In genomic region chr19:37977391-37977790, GRCh38 we compare ENCODE assay signal across 15 cellular contexts.
A peak's percentile ranks its signal among the peaks of the same experiment; 100 is the strongest.
DNase-seq lines count a peak whose midpoint lies in the region; ATAC-seq and TF ChIP-seq lines count a peak whose summit lies in the region.
"Had no signal": no experiment of that assay in that cellular context is flagged by ENCODE, and none has a peak within 500 bp of the region (broad histone marks: within the 10 kb centered on the region; RNA-seq: fewer than 3 reads in every experiment).

No MANE protein-coding gene starts in this region.

- POLR2A ChIA-PET in Caco-2 (lab: Charles Lee) = no interaction called here

- H3K4me1 ChIP-seq in Caco-2 (peaks cover 43% of the 10 kb centered on the region), SJSA1 (replicated peaks) (peaks cover 73% of the 10 kb centered on the region), fibroblast of lung (ENCODE audit: control insufficient read depth, extremely low read depth, insufficient read depth, low read length) (peaks cover 2% of the 10 kb centered on the region)

- no peaks in the 10 kb centered on the region for H3K9me3 ChIP-seq in Caco-2
- H3K9me3 ChIP-seq in SJSA1 (replicated peaks) = no peaks in the 10 kb centered on the region
- no peaks in the 10 kb centered on the region for H3K9me3 ChIP-seq in fibroblast of lung (ENCODE audit: control insufficient read depth, insufficient read depth, low read depth, low read length)

- H3K9ac ChIP-seq in fibroblast of lung (ENCODE audit: insufficient read depth, low read length) = no peak overlapping the region

- DNase-seq in Caco-2 = no peak
- DNase-seq in SJSA1 (ENCODE audit: low read depth in 1 of 2, low spot score in 2 of 2) = no peak
- DNase-seq in fibroblast of lung (ENCODE audit: low read depth in 2 of 2) = no peak
- DNase-seq in posterior vena cava (ENCODE audit: low spot score) = peak; percentile 46
- no peak for DNase-seq in RKO (ENCODE audit: low spot score)
- DNase-seq in NCI-H2171 treated with DMSO at 0.1 percent for 48 hours (lab: John Stamatoyannopoulos, UW) = no peak
- no peak for DNase-seq in DMS79 (lab: John Stamatoyannopoulos, UW)
- DNase-seq: activated CD4-positive, alpha-beta T cell treated with anti-CD3 and anti-CD28 coated beads, Interleukin-2, amount 50 U/mL, for 4 hours; activated naive CD4-positive, alpha-beta T cell treated with anti-CD3 and anti-CD28 coated beads, Interleukin-2, amount 10 ng/mL, durations not matched to agents 7 days and 5 days; activated T-cell treated with anti-CD3 and anti-CD28 coated beads, Interleukin-2, amount 50 U/mL, for 1 hour; erythroblast; MV-4-11; NCI-H2081 had no signal

- no peaks in the 10 kb centered on the region for H4K20me1 ChIP-seq in fibroblast of lung (ENCODE audit: control insufficient read depth, extremely low read depth, insufficient read depth, low read length)

- peaks cover 63% of the 10 kb centered on the region for H3K36me3 Mint-ChIP-seq in Caco-2 (ENCODE audit: insufficient read depth, unreplicated experiment)

- H3K27ac Mint-ChIP-seq in Caco-2 (ENCODE audit: unreplicated experiment) = peak overlapping the region; percentile 35
- H3K27ac Mint-ChIP-seq: activated naive CD4-positive, alpha-beta T cell treated with anti-CD3 and anti-CD28 coated beads, Interleukin-2, amount 10 ng/mL, durations not matched to agents 7 days and 5 days had no signal

- CTCF ChIA-PET in Caco-2 (lab: Charles Lee) = no interaction called here

- peaks cover 23% of the 10 kb centered on the region for H3K4me1 Mint-ChIP-seq in Caco-2 (ENCODE audit: low read depth, unreplicated experiment)
- H3K4me1 Mint-ChIP-seq: activated naive CD4-positive, alpha-beta T cell treated with anti-CD3 and anti-CD28 coated beads, Interleukin-2, amount 10 ng/mL, durations not matched to agents 7 days and 5 days had no signal

- no peak overlapping the region for H3K4me2 ChIP-seq in fibroblast of lung (ENCODE audit: extremely low read depth, insufficient read depth, low read length)

- H3K36me3 ChIP-seq in Caco-2 (ENCODE audit: control insufficient read depth, insufficient read depth, low read length) = no peaks in the 10 kb centered on the region; the same call in none of the 2 replicates
- peaks cover 9% of the 10 kb centered on the region; the same call in 1 of the 2 replicates for H3K36me3 ChIP-seq in SJSA1
- no peaks in the 10 kb centered on the region for H3K36me3 ChIP-seq in fibroblast of lung (ENCODE audit: control insufficient read depth, insufficient read depth, low read length)

- no peaks in the 10 kb centered on the region for H3K27me3 Mint-ChIP-seq in Caco-2 (ENCODE audit: insufficient read depth, unreplicated experiment)
- H3K27me3 Mint-ChIP-seq: activated naive CD4-positive, alpha-beta T cell treated with anti-CD3 and anti-CD28 coated beads, Interleukin-2, amount 10 ng/mL, durations not matched to agents 7 days and 5 days had no signal

- H3K4me3 Mint-ChIP-seq in Caco-2 (ENCODE audit: unreplicated experiment) = no peak overlapping the region
- H3K4me3 Mint-ChIP-seq: activated naive CD4-positive, alpha-beta T cell treated with anti-CD3 and anti-CD28 coated beads, Interleukin-2, amount 10 ng/mL, durations not matched to agents 7 days and 5 days had no signal

- H3K4me3 ChIP-seq in Caco-2 (ENCODE audit: low read depth, low read length) (no peak overlapping the region), SJSA1 (no peak overlapping the region), fibroblast of lung (replicated peaks in 1 of 4; ENCODE audit: control extremely low read depth in 1 of 4, insufficient read depth in 1 of 4, low read depth in 3 of 4, low read length in 4 of 4) (no peak overlapping the region)
- H3K4me3 ChIP-seq: coronary artery had no signal

- peaks cover 8% of the 10 kb centered on the region for H3K79me2 ChIP-seq in fibroblast of lung (ENCODE audit: control insufficient read depth, insufficient read depth, low read length)

- no peak for ATAC-seq in HG03378 (IDR thresholded peaks at IDR 0.05; ENCODE audit: unreplicated experiment)

- H3K27me3 ChIP-seq in Caco-2 (replicated peaks; ENCODE audit: control insufficient read depth, insufficient read depth, low read length) = no peaks in the 10 kb centered on the region
- H3K27me3 ChIP-seq in SJSA1 (replicated peaks) = no peaks in the 10 kb centered on the region
- no peaks in the 10 kb centered on the region for H3K27me3 ChIP-seq in fibroblast of lung (ENCODE audit: control insufficient read depth, insufficient read depth, low read length)

- TF ChIP-seq CTCF in Caco-2 (IDR thresholded peaks at IDR 0.05; ENCODE audit: insufficient read depth in 1 of 2, low read depth in 1 of 2, low read length in 1 of 2, severe bottlenecking in 1 of 2, unreplicated experiment in 1 of 2) (no peak), fibroblast of lung (conservative IDR thresholded peaks at IDR 0.05 in 1 of 2, IDR thresholded peaks at IDR 0.05 in 1 of 2; ENCODE audit: low read depth in 1 of 2, low read length in 2 of 2) (no peak)

- H3K27ac ChIP-seq in SJSA1 (peak overlapping the region; percentile 88), fibroblast of lung (ENCODE audit: insufficient read depth, low read length) (peak overlapping the region; percentile 56)
- H3K27ac ChIP-seq: coronary artery had no signal

- BruUV-seq in Caco-2 (replicated peaks; lab: Mats Ljungman, UMichigan) = no TSS peak

- H3K9me3 Mint-ChIP-seq in Caco-2 (ENCODE audit: unreplicated experiment) = peaks cover under 1% of the 10 kb centered on the region

- H2AFZ ChIP-seq in fibroblast of lung (ENCODE audit: low read length) = no peak overlapping the region

- intact Hi-C loops in Caco-2 (cut with micrococcal nuclease; ENCODE audit: unreplicated experiment) = no loop called here
- intact Hi-C loops in posterior vena cava (cut with DNase I) = no loop called here
